ENCODE assay signal across 1 cellular context in the genomic region with DNA sequence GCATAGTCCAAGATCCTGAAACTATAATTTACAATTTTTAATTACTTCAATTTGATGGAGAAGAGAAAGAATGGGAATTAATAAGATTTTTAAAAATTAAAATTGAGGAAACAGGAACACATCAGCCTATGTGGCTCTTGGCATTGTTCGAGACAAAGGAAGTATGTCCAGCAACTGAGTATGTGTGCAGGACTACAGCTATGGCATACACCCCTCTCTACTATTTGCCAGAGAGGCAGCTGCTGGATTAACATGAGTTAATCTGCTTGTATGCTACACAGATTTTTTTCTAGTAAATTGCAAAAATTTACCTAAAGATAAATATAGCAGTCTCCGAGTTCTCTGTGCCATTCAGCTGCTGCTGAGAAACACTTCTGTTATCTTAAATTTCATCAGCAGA.
TF ChIP-seq lines count a peak whose summit lies in the region.

No MANE protein-coding gene starts in this region.

TF ChIP-seq in GM23338, 12 proteins besides CTCF, POLR2A, EP300 and RAD21 (continued from another document):
- TF ChIP-seq, protein P1, sequence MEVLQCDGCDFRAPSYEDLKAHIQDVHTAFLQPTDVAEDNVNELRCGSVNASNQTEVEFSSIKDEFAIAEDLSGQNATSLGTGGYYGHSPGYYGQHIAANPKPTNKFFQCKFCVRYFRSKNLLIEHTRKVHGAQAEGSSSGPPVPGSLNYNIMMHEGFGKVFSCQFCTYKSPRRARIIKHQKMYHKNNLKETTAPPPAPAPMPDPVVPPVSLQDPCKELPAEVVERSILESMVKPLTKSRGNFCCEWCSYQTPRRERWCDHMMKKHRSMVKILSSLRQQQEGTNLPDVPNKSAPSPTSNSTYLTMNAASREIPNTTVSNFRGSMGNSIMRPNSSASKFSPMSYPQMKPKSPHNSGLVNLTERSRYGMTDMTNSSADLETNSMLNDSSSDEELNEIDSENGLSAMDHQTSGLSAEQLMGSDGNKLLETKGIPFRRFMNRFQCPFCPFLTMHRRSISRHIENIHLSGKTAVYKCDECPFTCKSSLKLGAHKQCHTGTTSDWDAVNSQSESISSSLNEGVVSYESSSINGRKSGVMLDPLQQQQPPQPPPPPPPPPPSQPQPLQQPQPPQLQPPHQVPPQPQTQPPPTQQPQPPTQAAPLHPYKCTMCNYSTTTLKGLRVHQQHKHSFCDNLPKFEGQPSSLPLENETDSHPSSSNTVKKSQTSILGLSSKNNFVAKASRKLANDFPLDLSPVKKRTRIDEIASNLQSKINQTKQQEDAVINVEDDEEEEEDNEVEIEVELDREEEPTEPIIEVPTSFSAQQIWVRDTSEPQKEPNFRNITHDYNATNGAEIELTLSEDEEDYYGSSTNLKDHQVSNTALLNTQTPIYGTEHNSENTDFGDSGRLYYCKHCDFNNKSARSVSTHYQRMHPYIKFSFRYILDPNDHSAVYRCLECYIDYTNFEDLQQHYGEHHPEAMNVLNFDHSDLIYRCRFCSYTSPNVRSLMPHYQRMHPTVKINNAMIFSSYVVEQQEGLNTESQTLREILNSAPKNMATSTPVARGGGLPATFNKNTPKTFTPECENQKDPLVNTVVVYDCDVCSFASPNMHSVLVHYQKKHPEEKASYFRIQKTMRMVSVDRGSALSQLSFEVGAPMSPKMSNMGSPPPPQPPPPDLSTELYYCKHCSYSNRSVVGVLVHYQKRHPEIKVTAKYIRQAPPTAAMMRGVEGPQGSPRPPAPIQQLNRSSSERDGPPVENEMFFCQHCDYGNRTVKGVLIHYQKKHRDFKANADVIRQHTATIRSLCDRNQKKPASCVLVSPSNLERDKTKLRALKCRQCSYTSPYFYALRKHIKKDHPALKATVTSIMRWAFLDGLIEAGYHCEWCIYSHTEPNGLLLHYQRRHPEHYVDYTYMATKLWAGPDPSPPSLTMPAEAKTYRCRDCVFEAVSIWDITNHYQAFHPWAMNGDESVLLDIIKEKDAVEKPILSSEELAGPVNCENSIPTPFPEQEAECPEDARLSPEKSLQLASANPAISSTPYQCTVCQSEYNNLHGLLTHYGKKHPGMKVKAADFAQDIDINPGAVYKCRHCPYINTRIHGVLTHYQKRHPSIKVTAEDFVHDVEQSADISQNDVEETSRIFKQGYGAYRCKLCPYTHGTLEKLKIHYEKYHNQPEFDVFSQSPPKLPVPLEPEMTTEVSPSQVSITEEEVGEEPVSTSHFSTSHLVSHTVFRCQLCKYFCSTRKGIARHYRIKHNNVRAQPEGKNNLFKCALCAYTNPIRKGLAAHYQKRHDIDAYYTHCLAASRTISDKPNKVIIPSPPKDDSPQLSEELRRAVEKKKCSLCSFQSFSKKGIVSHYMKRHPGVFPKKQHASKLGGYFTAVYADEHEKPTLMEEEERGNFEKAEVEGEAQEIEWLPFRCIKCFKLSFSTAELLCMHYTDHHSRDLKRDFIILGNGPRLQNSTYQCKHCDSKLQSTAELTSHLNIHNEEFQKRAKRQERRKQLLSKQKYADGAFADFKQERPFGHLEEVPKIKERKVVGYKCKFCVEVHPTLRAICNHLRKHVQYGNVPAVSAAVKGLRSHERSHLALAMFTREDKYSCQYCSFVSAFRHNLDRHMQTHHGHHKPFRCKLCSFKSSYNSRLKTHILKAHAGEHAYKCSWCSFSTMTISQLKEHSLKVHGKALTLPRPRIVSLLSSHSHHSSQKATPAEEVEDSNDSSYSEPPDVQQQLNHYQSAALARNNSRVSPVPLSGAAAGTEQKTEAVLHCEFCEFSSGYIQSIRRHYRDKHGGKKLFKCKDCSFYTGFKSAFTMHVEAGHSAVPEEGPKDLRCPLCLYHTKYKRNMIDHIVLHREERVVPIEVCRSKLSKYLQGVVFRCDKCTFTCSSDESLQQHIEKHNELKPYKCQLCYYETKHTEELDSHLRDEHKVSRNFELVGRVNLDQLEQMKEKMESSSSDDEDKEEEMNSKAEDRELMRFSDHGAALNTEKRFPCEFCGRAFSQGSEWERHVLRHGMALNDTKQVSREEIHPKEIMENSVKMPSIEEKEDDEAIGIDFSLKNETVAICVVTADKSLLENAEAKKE (CRISPR knock-in tag; IDR thresholded peaks at IDR 0.05) = no peak
- TF ChIP-seq EZH2 (IDR thresholded peaks at IDR 0.05; ENCODE audit: low read depth, unreplicated experiment) (no peak), EZH2phosphoT487 (IDR thresholded peaks at IDR 0.05; ENCODE audit: unreplicated experiment) (no peak), JUNB (IDR thresholded peaks at IDR 0.05; ENCODE audit: unreplicated experiment) (no peak)
TF ChIP-seq in GM23338: peak in this region for 0.
